Comparison of ENCODE assay signal across 2 cellular contexts in the genomic region with DNA sequence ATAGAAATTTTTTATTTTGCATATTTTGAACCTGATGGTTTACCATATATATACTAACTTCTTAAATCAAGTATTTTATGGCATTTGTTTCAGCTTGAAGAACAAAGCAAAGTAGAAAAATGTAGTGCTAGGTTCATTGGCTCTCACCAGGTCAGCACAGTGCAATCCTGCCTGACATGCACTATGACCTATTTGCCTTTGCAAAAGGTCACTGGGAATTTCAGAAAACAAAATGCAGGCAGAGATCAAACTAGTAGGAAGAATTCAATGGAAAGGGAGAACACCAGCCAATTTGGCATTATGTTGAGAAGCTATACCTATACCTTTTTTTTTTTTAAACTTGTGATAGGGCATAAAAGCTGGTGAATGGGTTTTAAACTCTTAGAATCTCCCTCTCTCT.
TF ChIP-seq lines count a peak whose summit lies in the region.

No MANE protein-coding gene starts in this region.

TF ChIP-seq in liver, 16 proteins besides CTCF, POLR2A, EP300 and RAD21:
- TF ChIP-seq, protein P1, sequence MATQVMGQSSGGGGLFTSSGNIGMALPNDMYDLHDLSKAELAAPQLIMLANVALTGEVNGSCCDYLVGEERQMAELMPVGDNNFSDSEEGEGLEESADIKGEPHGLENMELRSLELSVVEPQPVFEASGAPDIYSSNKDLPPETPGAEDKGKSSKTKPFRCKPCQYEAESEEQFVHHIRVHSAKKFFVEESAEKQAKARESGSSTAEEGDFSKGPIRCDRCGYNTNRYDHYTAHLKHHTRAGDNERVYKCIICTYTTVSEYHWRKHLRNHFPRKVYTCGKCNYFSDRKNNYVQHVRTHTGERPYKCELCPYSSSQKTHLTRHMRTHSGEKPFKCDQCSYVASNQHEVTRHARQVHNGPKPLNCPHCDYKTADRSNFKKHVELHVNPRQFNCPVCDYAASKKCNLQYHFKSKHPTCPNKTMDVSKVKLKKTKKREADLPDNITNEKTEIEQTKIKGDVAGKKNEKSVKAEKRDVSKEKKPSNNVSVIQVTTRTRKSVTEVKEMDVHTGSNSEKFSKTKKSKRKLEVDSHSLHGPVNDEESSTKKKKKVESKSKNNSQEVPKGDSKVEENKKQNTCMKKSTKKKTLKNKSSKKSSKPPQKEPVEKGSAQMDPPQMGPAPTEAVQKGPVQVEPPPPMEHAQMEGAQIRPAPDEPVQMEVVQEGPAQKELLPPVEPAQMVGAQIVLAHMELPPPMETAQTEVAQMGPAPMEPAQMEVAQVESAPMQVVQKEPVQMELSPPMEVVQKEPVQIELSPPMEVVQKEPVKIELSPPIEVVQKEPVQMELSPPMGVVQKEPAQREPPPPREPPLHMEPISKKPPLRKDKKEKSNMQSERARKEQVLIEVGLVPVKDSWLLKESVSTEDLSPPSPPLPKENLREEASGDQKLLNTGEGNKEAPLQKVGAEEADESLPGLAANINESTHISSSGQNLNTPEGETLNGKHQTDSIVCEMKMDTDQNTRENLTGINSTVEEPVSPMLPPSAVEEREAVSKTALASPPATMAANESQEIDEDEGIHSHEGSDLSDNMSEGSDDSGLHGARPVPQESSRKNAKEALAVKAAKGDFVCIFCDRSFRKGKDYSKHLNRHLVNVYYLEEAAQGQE (IDR thresholded peaks at IDR 0.05): no peak
- peak; percentile 73 to 80 for TF ChIP-seq HNF4A (conservative IDR thresholded peaks at IDR 0.05)
- TF ChIP-seq, protein P2, sequence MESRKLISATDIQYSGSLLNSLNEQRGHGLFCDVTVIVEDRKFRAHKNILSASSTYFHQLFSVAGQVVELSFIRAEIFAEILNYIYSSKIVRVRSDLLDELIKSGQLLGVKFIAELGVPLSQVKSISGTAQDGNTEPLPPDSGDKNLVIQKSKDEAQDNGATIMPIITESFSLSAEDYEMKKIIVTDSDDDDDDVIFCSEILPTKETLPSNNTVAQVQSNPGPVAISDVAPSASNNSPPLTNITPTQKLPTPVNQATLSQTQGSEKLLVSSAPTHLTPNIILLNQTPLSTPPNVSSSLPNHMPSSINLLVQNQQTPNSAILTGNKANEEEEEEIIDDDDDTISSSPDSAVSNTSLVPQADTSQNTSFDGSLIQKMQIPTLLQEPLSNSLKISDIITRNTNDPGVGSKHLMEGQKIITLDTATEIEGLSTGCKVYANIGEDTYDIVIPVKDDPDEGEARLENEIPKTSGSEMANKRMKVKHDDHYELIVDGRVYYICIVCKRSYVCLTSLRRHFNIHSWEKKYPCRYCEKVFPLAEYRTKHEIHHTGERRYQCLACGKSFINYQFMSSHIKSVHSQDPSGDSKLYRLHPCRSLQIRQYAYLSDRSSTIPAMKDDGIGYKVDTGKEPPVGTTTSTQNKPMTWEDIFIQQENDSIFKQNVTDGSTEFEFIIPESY (IDR thresholded peaks at IDR 0.05): no peak
- peak; percentile 81 for TF ChIP-seq NR2F2 (IDR thresholded peaks at IDR 0.05)
- no peak for TF ChIP-seq JUND (IDR thresholded peaks at IDR 0.05)
- no peak for TF ChIP-seq GABPA (IDR thresholded peaks at IDR 0.05 in 1 of 2, conservative IDR thresholded peaks at IDR 0.05 in 1 of 2)
- TF ChIP-seq, protein P3, sequence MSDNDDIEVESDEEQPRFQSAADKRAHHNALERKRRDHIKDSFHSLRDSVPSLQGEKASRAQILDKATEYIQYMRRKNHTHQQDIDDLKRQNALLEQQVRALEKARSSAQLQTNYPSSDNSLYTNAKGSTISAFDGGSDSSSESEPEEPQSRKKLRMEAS (IDR thresholded peaks at IDR 0.05): peak; percentile 17
- TF ChIP-seq RXRA (IDR thresholded peaks at IDR 0.05): peak; percentile 97 to 98
- TF ChIP-seq, protein P4, sequence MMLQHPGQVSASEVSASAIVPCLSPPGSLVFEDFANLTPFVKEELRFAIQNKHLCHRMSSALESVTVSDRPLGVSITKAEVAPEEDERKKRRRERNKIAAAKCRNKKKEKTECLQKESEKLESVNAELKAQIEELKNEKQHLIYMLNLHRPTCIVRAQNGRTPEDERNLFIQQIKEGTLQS (IDR thresholded peaks at IDR 0.05): no peak
- no peak for TF ChIP-seq FOXA1 (IDR thresholded peaks at IDR 0.05)
- TF ChIP-seq YY1 (IDR thresholded peaks at IDR 0.05): peak; percentile 95
- TF ChIP-seq HNF4G (IDR thresholded peaks at IDR 0.05): peak; percentile 20
- TF ChIP-seq SP1 (IDR thresholded peaks at IDR 0.05): no peak
- TF ChIP-seq TAF1 (conservative IDR thresholded peaks at IDR 0.05): no peak
- TF ChIP-seq FOXA2 (IDR thresholded peaks at IDR 0.05): no peak
- TF ChIP-seq EGR1 (IDR thresholded peaks at IDR 0.05; ENCODE audit: low read depth in 2 of 2): no peak
TF ChIP-seq in liver: peak in this region for 6.

TF ChIP-seq in HepG2, 621 proteins besides CTCF, POLR2A, EP300 and RAD21 (continued from another document):
- TF ChIP-seq, protein P5, sequence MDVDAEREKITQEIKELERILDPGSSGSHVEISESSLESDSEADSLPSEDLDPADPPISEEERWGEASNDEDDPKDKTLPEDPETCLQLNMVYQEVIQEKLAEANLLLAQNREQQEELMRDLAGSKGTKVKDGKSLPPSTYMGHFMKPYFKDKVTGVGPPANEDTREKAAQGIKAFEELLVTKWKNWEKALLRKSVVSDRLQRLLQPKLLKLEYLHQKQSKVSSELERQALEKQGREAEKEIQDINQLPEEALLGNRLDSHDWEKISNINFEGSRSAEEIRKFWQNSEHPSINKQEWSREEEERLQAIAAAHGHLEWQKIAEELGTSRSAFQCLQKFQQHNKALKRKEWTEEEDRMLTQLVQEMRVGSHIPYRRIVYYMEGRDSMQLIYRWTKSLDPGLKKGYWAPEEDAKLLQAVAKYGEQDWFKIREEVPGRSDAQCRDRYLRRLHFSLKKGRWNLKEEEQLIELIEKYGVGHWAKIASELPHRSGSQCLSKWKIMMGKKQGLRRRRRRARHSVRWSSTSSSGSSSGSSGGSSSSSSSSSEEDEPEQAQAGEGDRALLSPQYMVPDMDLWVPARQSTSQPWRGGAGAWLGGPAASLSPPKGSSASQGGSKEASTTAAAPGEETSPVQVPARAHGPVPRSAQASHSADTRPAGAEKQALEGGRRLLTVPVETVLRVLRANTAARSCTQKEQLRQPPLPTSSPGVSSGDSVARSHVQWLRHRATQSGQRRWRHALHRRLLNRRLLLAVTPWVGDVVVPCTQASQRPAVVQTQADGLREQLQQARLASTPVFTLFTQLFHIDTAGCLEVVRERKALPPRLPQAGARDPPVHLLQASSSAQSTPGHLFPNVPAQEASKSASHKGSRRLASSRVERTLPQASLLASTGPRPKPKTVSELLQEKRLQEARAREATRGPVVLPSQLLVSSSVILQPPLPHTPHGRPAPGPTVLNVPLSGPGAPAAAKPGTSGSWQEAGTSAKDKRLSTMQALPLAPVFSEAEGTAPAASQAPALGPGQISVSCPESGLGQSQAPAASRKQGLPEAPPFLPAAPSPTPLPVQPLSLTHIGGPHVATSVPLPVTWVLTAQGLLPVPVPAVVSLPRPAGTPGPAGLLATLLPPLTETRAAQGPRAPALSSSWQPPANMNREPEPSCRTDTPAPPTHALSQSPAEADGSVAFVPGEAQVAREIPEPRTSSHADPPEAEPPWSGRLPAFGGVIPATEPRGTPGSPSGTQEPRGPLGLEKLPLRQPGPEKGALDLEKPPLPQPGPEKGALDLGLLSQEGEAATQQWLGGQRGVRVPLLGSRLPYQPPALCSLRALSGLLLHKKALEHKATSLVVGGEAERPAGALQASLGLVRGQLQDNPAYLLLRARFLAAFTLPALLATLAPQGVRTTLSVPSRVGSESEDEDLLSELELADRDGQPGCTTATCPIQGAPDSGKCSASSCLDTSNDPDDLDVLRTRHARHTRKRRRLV (CRISPR knock-in tag; IDR thresholded peaks at IDR 0.05): no peak
- TF ChIP-seq KDM1A (CRISPR knock-in tag; IDR thresholded peaks at IDR 0.05): no peak
- no peak for TF ChIP-seq ZNF577 (CRISPR knock-in tag; IDR thresholded peaks at IDR 0.05; ENCODE audit: borderline replicate concordance, low read depth)
- TF ChIP-seq NCOA2 (CRISPR knock-in tag; IDR thresholded peaks at IDR 0.05): no peak
- TF ChIP-seq, protein P6, sequence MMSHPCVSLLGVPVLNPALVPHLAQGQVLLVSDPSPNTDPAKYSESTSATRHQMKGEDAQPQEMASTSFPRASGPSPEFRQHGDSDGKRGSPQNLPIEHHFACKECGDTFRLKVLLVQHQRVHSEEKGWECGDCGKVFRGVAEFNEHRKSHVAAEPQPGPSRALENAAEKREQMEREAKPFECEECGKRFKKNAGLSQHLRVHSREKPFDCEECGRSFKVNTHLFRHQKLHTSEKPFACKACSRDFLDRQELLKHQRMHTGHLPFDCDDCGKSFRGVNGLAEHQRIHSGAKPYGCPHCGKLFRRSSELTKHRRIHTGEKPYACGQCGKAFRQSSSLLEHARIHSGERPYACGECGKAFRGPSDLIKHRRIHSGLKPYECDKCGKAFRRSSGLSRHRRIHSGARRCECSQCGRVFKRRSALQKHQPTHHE (CRISPR knock-in tag; IDR thresholded peaks at IDR 0.05; ENCODE audit: borderline replicate concordance): no peak
- TF ChIP-seq, protein P7, sequence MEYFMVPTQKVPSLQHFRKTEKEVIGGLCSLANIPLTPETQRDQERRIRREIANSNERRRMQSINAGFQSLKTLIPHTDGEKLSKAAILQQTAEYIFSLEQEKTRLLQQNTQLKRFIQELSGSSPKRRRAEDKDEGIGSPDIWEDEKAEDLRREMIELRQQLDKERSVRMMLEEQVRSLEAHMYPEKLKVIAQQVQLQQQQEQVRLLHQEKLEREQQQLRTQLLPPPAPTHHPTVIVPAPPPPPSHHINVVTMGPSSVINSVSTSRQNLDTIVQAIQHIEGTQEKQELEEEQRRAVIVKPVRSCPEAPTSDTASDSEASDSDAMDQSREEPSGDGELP (IDR thresholded peaks at IDR 0.05; ENCODE audit: borderline replicate concordance, low read depth): no peak
- TF ChIP-seq, protein P8, sequence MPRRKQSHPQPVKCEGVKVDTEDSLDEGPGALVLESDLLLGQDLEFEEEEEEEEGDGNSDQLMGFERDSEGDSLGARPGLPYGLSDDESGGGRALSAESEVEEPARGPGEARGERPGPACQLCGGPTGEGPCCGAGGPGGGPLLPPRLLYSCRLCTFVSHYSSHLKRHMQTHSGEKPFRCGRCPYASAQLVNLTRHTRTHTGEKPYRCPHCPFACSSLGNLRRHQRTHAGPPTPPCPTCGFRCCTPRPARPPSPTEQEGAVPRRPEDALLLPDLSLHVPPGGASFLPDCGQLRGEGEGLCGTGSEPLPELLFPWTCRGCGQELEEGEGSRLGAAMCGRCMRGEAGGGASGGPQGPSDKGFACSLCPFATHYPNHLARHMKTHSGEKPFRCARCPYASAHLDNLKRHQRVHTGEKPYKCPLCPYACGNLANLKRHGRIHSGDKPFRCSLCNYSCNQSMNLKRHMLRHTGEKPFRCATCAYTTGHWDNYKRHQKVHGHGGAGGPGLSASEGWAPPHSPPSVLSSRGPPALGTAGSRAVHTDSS (CRISPR knock-in tag; conservative IDR thresholded peaks at IDR 0.05): no peak
- no peak for TF ChIP-seq XRCC5 (optimal IDR thresholded peaks at IDR 0.05; ENCODE audit: low read length)
- TF ChIP-seq ZNF451 (CRISPR knock-in tag; IDR thresholded peaks at IDR 0.05): no peak
- no peak for TF ChIP-seq ZNF329 (CRISPR knock-in tag; IDR thresholded peaks at IDR 0.05; ENCODE audit: low read depth)
- TF ChIP-seq ZNF205 (CRISPR knock-in tag; IDR thresholded peaks at IDR 0.05): no peak
- no peak for TF ChIP-seq ZNF264 (CRISPR knock-in tag; IDR thresholded peaks at IDR 0.05)
